In genomic region chr7:86963599-86964230, GRCh38 we compare ENCODE assay signal across 10 cellular contexts.
A peak's percentile ranks its signal among the peaks of the same experiment; 100 is the strongest.
DNase-seq lines count a peak whose midpoint lies in the region; ATAC-seq, FAIRE-seq and TF ChIP-seq lines count a peak whose summit lies in the region.
"Had no signal": no experiment of that assay in that cellular context is flagged by ENCODE, and none has a peak within 500 bp of the region (broad histone marks: within the 10 kb centered on the region; RNA-seq: fewer than 3 reads in every experiment).

No MANE protein-coding gene starts in this region.

- H3K27me3 ChIP-seq in adrenal gland, result no peaks in the 10 kb centered on the region
- no peaks in the 10 kb centered on the region for H3K27me3 ChIP-seq in H7 (ENCODE audit: control insufficient read depth, insufficient read depth, low read length)
- H3K27me3 ChIP-seq: esophagus squamous epithelium, SJSA1 had no signal

- FAIRE-seq in D721Med (lab: Jason Lieb, UNC), result no peak

- WGBS in adrenal gland, 4 donors, result 66 to 68% (median 67%) methylated on average over 2 of the region's 2 CpGs

- H3K27ac ChIP-seq in adrenal gland, result no peak overlapping the region
- H3K27ac ChIP-seq: esophagus squamous epithelium, SJSA1 had no signal

- no peaks in the 10 kb centered on the region for H3K4me1 ChIP-seq in adrenal gland (replicated peaks in 1 of 2)
- H3K4me1 ChIP-seq: esophagus squamous epithelium, SJSA1 had no signal

- H3K9me3 ChIP-seq in adrenal gland (replicated peaks in 1 of 3), result no peaks in the 10 kb centered on the region
- H3K9me3 ChIP-seq: esophagus squamous epithelium, SJSA1 had no signal

- H3K36me3 ChIP-seq in adrenal gland (replicated peaks in 1 of 2), result no peaks in the 10 kb centered on the region
- H3K36me3 ChIP-seq in H7 (replicated peaks; ENCODE audit: control insufficient read depth, insufficient read depth, low read length), result no peaks in the 10 kb centered on the region
- H3K36me3 ChIP-seq: esophagus squamous epithelium, SJSA1 had no signal

- no peak for TF ChIP-seq CTCF in adrenal gland (IDR thresholded peaks at IDR 0.05)
- TF ChIP-seq CTCF in D721Med (IDR thresholded peaks at IDR 0.05; ENCODE audit: insufficient read depth, missing control alignments), result no peak

- peak; percentile 22 for DNase-seq in kidney glomerular epithelial cell (lab: John Stamatoyannopoulos, UW)
- no peak for DNase-seq in adrenal gland
- no peak for DNase-seq in D721Med (ENCODE audit: insufficient read length, low spot score)
- DNase-seq in H7, result no peak
- DNase-seq in activated T-cell treated with anti-CD3 and anti-CD28 coated beads, Interleukin-2, amount 50 U/mL, for 48 hours, result no peak
- DNase-seq: esophagus squamous epithelium had no signal

- intact Hi-C loops in adrenal gland (cut with DNase I), result no loop called here

- TF ChIP-seq POLR2A in adrenal gland (IDR thresholded peaks at IDR 0.05), result no peak

- ATAC-seq in GM18520 (IDR thresholded peaks at IDR 0.05; ENCODE audit: unreplicated experiment), result peak; percentile 88
- peak; percentile 95 for ATAC-seq in GM21529 (IDR thresholded peaks at IDR 0.05; ENCODE audit: unreplicated experiment)
- ATAC-seq in HG03460 (IDR thresholded peaks at IDR 0.05; ENCODE audit: unreplicated experiment), result peak; percentile 87

- H3K4me3 ChIP-seq in adrenal gland (no peak overlapping the region), H7 (ENCODE audit: insufficient read depth, low read depth, low read length) (no peak overlapping the region)
- H3K4me3 ChIP-seq: esophagus squamous epithelium, SJSA1 had no signal
